Comparison of ENCODE assay signal across 14 cellular contexts in genomic region chr12:68620528-68620927, GRCh38. TPM values are rescaled to one million over a fixed set of nuclear protein-coding genes. Genes with fewer than 3 reads are reported as not detected.
DNase-seq lines count a peak whose midpoint lies in the region; ATAC-seq and TF ChIP-seq lines count a peak whose summit lies in the region.
"Had no signal": no experiment of that assay in that cellular context is flagged by ENCODE, and none has a peak within 500 bp of the region (broad histone marks: within the 10 kb centered on the region; RNA-seq: fewer than 3 reads in every experiment).

No MANE protein-coding gene starts in this region.

- H3K4me1 ChIP-seq in Panc1 (ENCODE audit: control insufficient read depth, insufficient read depth, low read length) = peaks cover 73% of the 10 kb centered on the region
- no peaks in the 10 kb centered on the region for H3K4me1 ChIP-seq in endodermal cell (ENCODE audit: control insufficient read depth, insufficient read depth, low read length)
- H3K4me1 ChIP-seq in vagina = peaks cover 95% of the 10 kb centered on the region

- H3K27me3 ChIP-seq in Panc1 (ENCODE audit: control insufficient read depth, insufficient read depth, low read length) = no peaks in the 10 kb centered on the region
- H3K27me3 ChIP-seq in endodermal cell (ENCODE audit: control insufficient read depth, insufficient read depth, low read length, poor library complexity, severe bottlenecking) = no peaks in the 10 kb centered on the region
- H3K27me3 ChIP-seq in vagina = no peaks in the 10 kb centered on the region
- H3K27me3 ChIP-seq: colonic mucosa had no signal

- H3K27ac ChIP-seq in Panc1 (ENCODE audit: low read length) = peak overlapping the region; percentile 75
- no peak overlapping the region for H3K27ac ChIP-seq in endodermal cell (ENCODE audit: low read depth, low read length)
- no peak overlapping the region for H3K27ac ChIP-seq in vagina
- H3K27ac ChIP-seq: colonic mucosa had no signal

- TF ChIP-seq CTCF in Panc1 (IDR thresholded peaks at IDR 0.05) (no peak), endodermal cell (conservative IDR thresholded peaks at IDR 0.05) (no peak), vagina (IDR thresholded peaks at IDR 0.05) (no peak)

- in situ Hi-C loops in Panc1 (cut with HindIII; ENCODE audit: low pct_unique_long_range_greater_than_20kb, low sequenced_read_pairs) = no loop called here

- no peaks in the 10 kb centered on the region for H3K9me3 ChIP-seq in Panc1 (ENCODE audit: control insufficient read depth, insufficient read depth, low read depth, low read length)
- H3K9me3 ChIP-seq in endodermal cell (ENCODE audit: control insufficient read depth, low read length) = peaks cover 8% of the 10 kb centered on the region
- H3K9me3 ChIP-seq in vagina = no peaks in the 10 kb centered on the region
- H3K9me3 ChIP-seq: colonic mucosa had no signal

- no peak for DNase-seq in activated T-cell treated with anti-CD3 and anti-CD28 coated beads, Interleukin-2, amount 50 U/mL, for 24 hours
- DNase-seq in activated T-cell treated with anti-CD3 and anti-CD28 coated beads for 4 hours (no peak), Panc1 (ENCODE audit: low read depth, low spot score) (no peak), endodermal cell (peak; percentile 54), NCI-H526 treated with DMSO at 0.1 percent for 48 hours (lab: John Stamatoyannopoulos, UW) (no peak), vagina (ENCODE audit: extremely low spot score in 2 of 2) (no peak)
- no peak for DNase-seq in stimulated activated effector memory CD8-positive, alpha-beta T cell treated with anti-CD3 and anti-CD28 coated beads, Interleukin-12 subunit alpha, Interleukin-12 subunit beta, amount 100 ng/mL, for 72 hours (ENCODE audit: low spot score in 2 of 2)
- DNase-seq in stimulated activated naive CD4-positive, alpha-beta T cell treated with Interleukin-2 at 50 U/mL for 16 hours (lab: John Stamatoyannopoulos, UW) = no peak
- DNase-seq: activated effector memory CD4-positive, alpha-beta T cell treated with anti-CD3 and anti-CD28 coated beads, Interleukin-2, amount 50 U/mL, for 16 hours; colonic mucosa; DMS79; NCI-H1092; NCI-H524 had no signal

- CTCF ChIA-PET in Panc1 (lab: Charles Lee) = interaction anchor here (0.8 kb wide), 1 partner anchor 239 kb away, joined by 3 read pairs; no protein-coding TSS in a partner anchor

- no peak overlapping the region for H3K9ac ChIP-seq in endodermal cell (ENCODE audit: extremely low read depth, low read length, poor library complexity, severe bottlenecking)

- no peak for TF ChIP-seq POLR2A in vagina (IDR thresholded peaks at IDR 0.05)

- H3K36me3 Mint-ChIP-seq in activated T-cell treated with anti-CD3 and anti-CD28 coated beads, Interleukin-2, amount 50 U/mL, for 24 hours (ENCODE audit: low read depth) = peaks cover 80% of the 10 kb centered on the region
- H3K36me3 Mint-ChIP-seq in endodermal cell (ENCODE audit: low read depth) = peaks cover 27% of the 10 kb centered on the region
- peaks cover 98% of the 10 kb centered on the region for H3K36me3 Mint-ChIP-seq in stimulated activated effector memory CD8-positive, alpha-beta T cell treated with anti-CD3 and anti-CD28 coated beads, Interleukin-12 subunit alpha, Interleukin-12 subunit beta, amount 100 ng/mL, for 72 hours

- H3K27ac Mint-ChIP-seq in activated T-cell treated with anti-CD3 and anti-CD28 coated beads, Interleukin-2, amount 50 U/mL, for 24 hours = peak overlapping the region; percentile 83
- peak overlapping the region; percentile 9 for H3K27ac Mint-ChIP-seq in endodermal cell
- H3K27ac Mint-ChIP-seq in stimulated activated effector memory CD8-positive, alpha-beta T cell treated with anti-CD3 and anti-CD28 coated beads, Interleukin-12 subunit alpha, Interleukin-12 subunit beta, amount 100 ng/mL, for 72 hours = peak overlapping the region; percentile 21

- 83 to 90% methylated on average over 8 of the region's 8 CpGs for WGBS in endodermal cell (ENCODE audit: insufficient coverage in 1 of 2, insufficient read length in 1 of 2), 2 experiments

- no peaks in the 10 kb centered on the region; the same call in 1 of the 2 replicates for H3K36me3 ChIP-seq in Panc1 (ENCODE audit: control insufficient read depth, insufficient read depth, low read length)
- H3K36me3 ChIP-seq in endodermal cell (ENCODE audit: control insufficient read depth, insufficient read depth, low read length) = peaks cover 16% of the 10 kb centered on the region
- no peaks in the 10 kb centered on the region for H3K36me3 ChIP-seq in vagina
- H3K36me3 ChIP-seq: colonic mucosa had no signal

- H3K4me1 Mint-ChIP-seq in activated T-cell treated with anti-CD3 and anti-CD28 coated beads, Interleukin-2, amount 50 U/mL, for 24 hours (ENCODE audit: low read depth) = peaks cover 85% of the 10 kb centered on the region
- H3K4me1 Mint-ChIP-seq in endodermal cell = peaks cover 21% of the 10 kb centered on the region
- H3K4me1 Mint-ChIP-seq in stimulated activated effector memory CD8-positive, alpha-beta T cell treated with anti-CD3 and anti-CD28 coated beads, Interleukin-12 subunit alpha, Interleukin-12 subunit beta, amount 100 ng/mL, for 72 hours = peaks cover 56% of the 10 kb centered on the region

- ATAC-seq in Panc1 = no peak
- no peak for ATAC-seq in stimulated activated effector memory CD8-positive, alpha-beta T cell treated with anti-CD3 and anti-CD28 coated beads, Interleukin-12 subunit alpha, Interleukin-12 subunit beta, amount 100 ng/mL, for 72 hours
- ATAC-seq: Right ventricle myocardium inferior had no signal

- intact Hi-C loops in Panc1 (cut with micrococcal nuclease; ENCODE audit: unreplicated experiment) (no loop called here), vagina (cut with DNase I) (no loop called here)

- H3K9me3 Mint-ChIP-seq in activated T-cell treated with anti-CD3 and anti-CD28 coated beads, Interleukin-2, amount 50 U/mL, for 24 hours = no peaks in the 10 kb centered on the region
- peaks cover 2% of the 10 kb centered on the region for H3K9me3 Mint-ChIP-seq in endodermal cell
- H3K9me3 Mint-ChIP-seq in stimulated activated effector memory CD8-positive, alpha-beta T cell treated with anti-CD3 and anti-CD28 coated beads, Interleukin-12 subunit alpha, Interleukin-12 subunit beta, amount 100 ng/mL, for 72 hours = peaks cover 2% of the 10 kb centered on the region

- POLR2A ChIA-PET in Panc1 (lab: Charles Lee) = interaction anchor here (0.5 to 0.6 kb wide), 3 partner anchors 148 to 168 kb away, joined by 3 to 9 read pairs (median 5); no protein-coding TSS in a partner anchor

- no TSS peak for BruUV-seq in Panc1 (replicated peaks; lab: Mats Ljungman, UMichigan)

- no peak overlapping the region for H3K4me3 ChIP-seq in Panc1 (ENCODE audit: low read depth in 2 of 2, low read length in 2 of 2)
- H3K4me3 ChIP-seq in endodermal cell (ENCODE audit: low read length) = no peak overlapping the region
- no peak overlapping the region for H3K4me3 ChIP-seq in vagina
- H3K4me3 ChIP-seq: colonic mucosa had no signal

- H3K4me3 Mint-ChIP-seq in activated T-cell treated with anti-CD3 and anti-CD28 coated beads, Interleukin-2, amount 50 U/mL, for 24 hours = peak overlapping the region; percentile 25
- no peak overlapping the region for H3K4me3 Mint-ChIP-seq in endodermal cell
- H3K4me3 Mint-ChIP-seq in stimulated activated effector memory CD8-positive, alpha-beta T cell treated with anti-CD3 and anti-CD28 coated beads, Interleukin-12 subunit alpha, Interleukin-12 subunit beta, amount 100 ng/mL, for 72 hours = peak overlapping the region; percentile 47

- no peaks in the 10 kb centered on the region for H3K27me3 Mint-ChIP-seq in activated T-cell treated with anti-CD3 and anti-CD28 coated beads, Interleukin-2, amount 50 U/mL, for 24 hours
- H3K27me3 Mint-ChIP-seq in endodermal cell (ENCODE audit: insufficient read depth) = no peaks in the 10 kb centered on the region

RNA-seq across cellular contexts. Expression of gene RAP1B, which starts 9.8 kb away (rescaled TPM):
- total RNA-seq in Panc1 (2021; ENCODE audit: unreplicated experiment) (328 TPM), endodermal cell (100 to 1,000 TPM; 100 to 102 TPM), vagina (169 TPM)
- 340 TPM for polyA plus RNA-seq in Panc1 (2012; ENCODE audit: insufficient read length)
- 132 TPM for polyA plus RNA-seq in endodermal cell (2013, experiment 1 of 2)
- polyA plus RNA-seq in endodermal cell (2013, experiment 2 of 2) = 132 TPM

Comparison
In these comparisons a context has a peak if more than half of its experiments do, and no peak if none do; other contexts are left out.
1. H3K27ac Mint-ChIP-seq: peak in every context shown above with its lines; median percentile 83 in activated T-cell treated with anti-CD3 and anti-CD28 coated beads, Interleukin-2, amount 50 U/mL, for 24 hours; 21 in stimulated activated effector memory CD8-positive, alpha-beta T cell treated with anti-CD3 and anti-CD28 coated beads, Interleukin-12 subunit alpha, Interleukin-12 subunit beta, amount 100 ng/mL, for 72 hours; 9 in endodermal cell.